In genomic region chr11:47552581-47553416, GRCh38 we compare ENCODE assay signal across 8 cellular contexts. TPM values are rescaled to one million over a fixed set of nuclear protein-coding genes. Genes with fewer than 3 reads are reported as not detected.
A peak's percentile ranks its signal among the peaks of the same experiment; 100 is the strongest.
DNase-seq lines count a peak whose midpoint lies in the region; ATAC-seq and TF ChIP-seq lines count a peak whose summit lies in the region.

TSS of gene CELF1 (minus strand) at chr11:47553132. CDS start at chr11:47499523, 53,609 bp downstream.

- H3K9me3 Mint-ChIP-seq in HFFc6 = no peaks in the 10 kb centered on the region
- H3K9me3 Mint-ChIP-seq in activated naive CD4-positive, alpha-beta T cell treated with anti-CD3 and anti-CD28 coated beads for 36 hours = no peaks in the 10 kb centered on the region

- H3K36me3 ChIP-seq in gastroesophageal sphincter = no peaks in the 10 kb centered on the region

- WGBS in gastroesophageal sphincter (ENCODE audit: low coverage in 1 of 2), 2 donors = 0% methylated on average over 9 of the region's 88 CpGs; no CpG with 5 or more reads in 1 of the 2 donors

- TF ChIP-seq CTCF in GM10266 (IDR thresholded peaks at IDR 0.05; ENCODE audit: control insufficient read depth, insufficient read depth, low read depth, missing control alignments) (peak; percentile 95), HFFc6 (IDR thresholded peaks at IDR 0.05) (peak; percentile 96), gastroesophageal sphincter (IDR thresholded peaks at IDR 0.05) (peak; percentile 82 to 99 (median 94))

- peak; percentile 98 for ATAC-seq in gastroesophageal sphincter

- TF ChIP-seq POLR2A in gastroesophageal sphincter (IDR thresholded peaks at IDR 0.05) = peak; percentile 59 to 75

- peaks cover 44% of the 10 kb centered on the region for H3K4me1 Mint-ChIP-seq in HFFc6 (ENCODE audit: low read depth)
- peaks cover 42% of the 10 kb centered on the region for H3K4me1 Mint-ChIP-seq in activated naive CD4-positive, alpha-beta T cell treated with anti-CD3 and anti-CD28 coated beads for 36 hours (ENCODE audit: low read depth)

- peak within 1 kb of the TSS; percentile 47 to 93 (median 92) for H3K27ac ChIP-seq in gastroesophageal sphincter

- H3K27me3 Mint-ChIP-seq in HFFc6 (ENCODE audit: insufficient read depth) = no peaks in the 10 kb centered on the region
- no peaks in the 10 kb centered on the region for H3K27me3 Mint-ChIP-seq in activated naive CD4-positive, alpha-beta T cell treated with anti-CD3 and anti-CD28 coated beads for 36 hours (ENCODE audit: low read depth)

- H3K27ac Mint-ChIP-seq in HFFc6 = peak within 1 kb of the TSS; percentile 97
- H3K27ac Mint-ChIP-seq in activated naive CD4-positive, alpha-beta T cell treated with anti-CD3 and anti-CD28 coated beads for 36 hours = peak within 1 kb of the TSS; percentile 95

- H3K9me3 ChIP-seq in gastroesophageal sphincter = no peaks in the 10 kb centered on the region

- peaks cover 24% of the 10 kb centered on the region for H3K36me3 Mint-ChIP-seq in HFFc6 (ENCODE audit: low read depth)
- peaks cover 25% of the 10 kb centered on the region for H3K36me3 Mint-ChIP-seq in activated naive CD4-positive, alpha-beta T cell treated with anti-CD3 and anti-CD28 coated beads for 36 hours (ENCODE audit: low read depth)

- DNase-seq in GM10266 (ENCODE audit: extremely low spot score) (peak; percentile 92), HFFc6 (peak; percentile 79), NAMALWA (ENCODE audit: low spot score) (peak; percentile 94), SK-N-DZ (ENCODE audit: low spot score) (peak; percentile 92), nucleus accumbens (lab: John Stamatoyannopoulos, UW) (peak; percentile 41 to 92 (median 84)), superior temporal gyrus (ENCODE audit: extremely low spot score) (peak; percentile 92)
- peak; percentile 95 for DNase-seq in activated naive CD4-positive, alpha-beta T cell treated with anti-CD3 and anti-CD28 coated beads for 36 hours

- H3K4me1 ChIP-seq in gastroesophageal sphincter = peaks cover 2 to 53% (median 12%) of the 10 kb centered on the region in 3 donors

- peak within 1 kb of the TSS; percentile 99 for H3K4me3 Mint-ChIP-seq in HFFc6
- H3K4me3 Mint-ChIP-seq in activated naive CD4-positive, alpha-beta T cell treated with anti-CD3 and anti-CD28 coated beads for 36 hours = peak within 1 kb of the TSS; percentile 97

- intact Hi-C loops in activated naive CD4-positive, alpha-beta T cell treated with anti-CD3 and anti-CD28 coated beads for 36 hours (cut with micrococcal nuclease) = loop anchor here (1.0 to 10.0 kb wide), 15 partner anchors 12 to 452 kb away; partner anchors contain the start of genes ACP2, ARFGAP2, FNBP4 and MADD

- peak within 1 kb of the TSS; percentile 60 to 99 for H3K4me3 ChIP-seq in gastroesophageal sphincter

- CTCF ChIA-PET in activated naive CD4-positive, alpha-beta T cell treated with anti-CD3 and anti-CD28 coated beads for 36 hours (lab: Charles Lee) = interaction anchor here (0.5 to 2.9 kb wide), 19 partner anchors 12 to 300 kb away, joined by 3 to 23 read pairs (median 4); no protein-coding TSS in a partner anchor

- H3K27me3 ChIP-seq in gastroesophageal sphincter = no peaks in the 10 kb centered on the region

- no peak for TF ChIP-seq EP300 in gastroesophageal sphincter (IDR thresholded peaks at IDR 0.05)

RNA-seq across cellular contexts. Expression of gene CELF1, which starts in this region (rescaled TPM):
- 100 to 1,000 TPM; 103 to 131 (median 120) TPM for total RNA-seq in HFFc6 (2021; fragmentation: NEBNext Ultra II Directional; extraction: Animal tissue kit (Norgen Biotek cat#: 25700))
- polyA plus RNA-seq in SK-N-DZ (2014; cell fraction: cytosol; rRNA removed) = 78.8 and 96.8 TPM in 2 replicates
- polyA plus RNA-seq in SK-N-DZ (2014; cell fraction: nucleus; rRNA removed) = 92.1 and 139 TPM in 2 replicates
- 100 to 1,000 TPM; 104 to 105 TPM for total RNA-seq in activated naive CD4-positive, alpha-beta T cell treated with anti-CD3 and anti-CD28 coated beads for 36 hours
- total RNA-seq in gastroesophageal sphincter = 100 to 1,000 TPM in 3 of 4 donors, 10 to 100 TPM in 1; 82.2 to 146 (median 106) TPM

Comparison
In these comparisons a context has a peak if more than half of its experiments do, and no peak if none do; other contexts are left out.
1. Peak in every context shown above with its lines: DNase-seq, ATAC-seq, H3K4me3 ChIP-seq and H3K27ac ChIP-seq.